ENCODE assay signal across 2 cellular contexts in genomic region chr16:18999045-18999393, GRCh38.
TF ChIP-seq lines count a peak whose summit lies in the region.

No MANE protein-coding gene starts in this region.

TF ChIP-seq in SK-N-SH, 30 proteins besides CTCF, POLR2A, EP300 and RAD21 (continued from another document):
- TF ChIP-seq USF2 (IDR thresholded peaks at IDR 0.05; ENCODE audit: borderline replicate concordance, low read depth, low read length) (no peak), REST (IDR thresholded peaks at IDR 0.05; ENCODE audit: low read depth, low read length) (no peak)

TF ChIP-seq in SK-N-SH treated with all-trans-retinoic acid at 6 μM for 48 hours, 23 proteins besides CTCF, POLR2A, EP300 and RAD21 (continued from another document):
- TF ChIP-seq CSRNP3 (CRISPR knock-in tag; IDR thresholded peaks at IDR 0.05) (no peak), TSHZ2 (CRISPR knock-in tag; IDR thresholded peaks at IDR 0.05) (no peak), ZNF565 (CRISPR knock-in tag; conservative IDR thresholded peaks at IDR 0.05; ENCODE audit: low read depth) (no peak), ZFP30 (CRISPR knock-in tag; IDR thresholded peaks at IDR 0.05) (no peak), ZC3H10 (CRISPR knock-in tag; IDR thresholded peaks at IDR 0.05) (no peak), RARB (CRISPR knock-in tag; IDR thresholded peaks at IDR 0.05) (no peak), TCF4 (CRISPR knock-in tag; IDR thresholded peaks at IDR 0.05; ENCODE audit: borderline replicate concordance) (no peak), ISL1 (CRISPR knock-in tag; IDR thresholded peaks at IDR 0.05) (no peak), CREB5 (CRISPR knock-in tag; IDR thresholded peaks at IDR 0.05; ENCODE audit: low read depth) (no peak), TOX (CRISPR knock-in tag; IDR thresholded peaks at IDR 0.05; ENCODE audit: borderline replicate concordance) (no peak), ARNTL (CRISPR knock-in tag; IDR thresholded peaks at IDR 0.05; ENCODE audit: borderline replicate concordance, low read depth) (no peak), ESRRG (CRISPR knock-in tag; IDR thresholded peaks at IDR 0.05) (no peak), OSR1 (CRISPR knock-in tag; IDR thresholded peaks at IDR 0.05) (no peak), PATZ1 (CRISPR knock-in tag; IDR thresholded peaks at IDR 0.05; ENCODE audit: borderline replicate concordance) (no peak)
